In the genomic region with DNA sequence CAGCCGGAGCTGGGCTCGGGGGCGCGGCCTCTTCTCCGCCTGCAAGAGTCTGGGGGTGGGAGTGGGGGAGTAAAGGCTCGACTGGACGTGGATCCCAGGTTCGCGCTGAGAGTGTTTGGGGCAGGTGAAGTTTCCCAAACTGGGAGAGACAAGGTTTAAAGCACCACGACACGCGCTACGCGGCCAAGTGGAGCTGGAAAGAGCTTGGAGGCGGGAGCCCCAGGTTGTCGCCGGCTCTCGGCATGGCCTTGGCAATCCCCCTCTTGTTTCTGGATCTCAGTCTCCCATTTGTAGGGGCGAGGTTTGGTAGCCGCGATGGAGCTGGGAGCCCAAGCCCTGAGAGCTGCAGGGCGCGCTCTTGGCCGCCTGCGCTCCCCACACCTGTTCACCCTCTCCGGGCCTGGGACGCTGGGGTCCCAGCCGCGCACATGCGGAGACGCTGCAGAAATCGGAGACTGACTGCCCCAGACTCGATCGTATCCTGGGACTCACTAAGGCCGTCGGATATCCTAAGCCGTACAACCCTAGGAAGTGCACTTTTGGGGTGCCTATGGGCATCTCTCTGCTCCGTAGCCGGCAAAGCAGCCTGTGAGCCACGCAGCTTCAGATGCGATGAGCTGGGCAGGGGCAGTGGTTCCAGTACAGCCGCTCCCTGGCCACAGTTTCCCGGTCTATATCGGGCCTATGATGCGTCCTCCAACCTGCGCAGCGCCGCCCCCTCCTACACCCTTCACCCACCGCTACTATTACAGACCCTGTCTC, we compare ENCODE assay signal across 8 cellular contexts. TPM values are rescaled to one million over a fixed set of nuclear protein-coding genes. Genes with fewer than 3 reads are reported as not detected.
DNase-seq lines count a peak whose midpoint lies in the region; ATAC-seq and TF ChIP-seq lines count a peak whose summit lies in the region.

No MANE protein-coding gene starts in this region.

- H3K4me2 ChIP-seq in DOHH2 (ENCODE audit: low read length), result peak overlapping the region; percentile 69

- no peaks in the 10 kb centered on the region for H3K36me3 ChIP-seq in DOHH2 (ENCODE audit: control insufficient read depth, low read length)
- H3K36me3 ChIP-seq in ascending aorta, result no peaks in the 10 kb centered on the region

- DNase-seq in ascending aorta (ENCODE audit: low spot score in 2 of 2), result no peak
- DNase-seq in iPS-NIHi7 (ENCODE audit: extremely low spot score), result peak; percentile 47
- DNase-seq in stimulated activated CD4-positive, alpha-beta T cell treated with anti-CD3 and anti-CD28 coated beads, Interleukin-4, amount 100 ng/mL, for 1 hour, result peak; percentile 3
- no peak for DNase-seq in NCI-H345 (lab: John Stamatoyannopoulos, UW)

- ATAC-seq in HG03103 (IDR thresholded peaks at IDR 0.05; ENCODE audit: low read depth, unreplicated experiment), result peak; percentile 3
- no peak for ATAC-seq in GM21526 (IDR thresholded peaks at IDR 0.05; ENCODE audit: low FRiP score, unreplicated experiment)
- no peak for ATAC-seq in HG03565 (IDR thresholded peaks at IDR 0.05; ENCODE audit: unreplicated experiment)

- H3K9me2 ChIP-seq in DOHH2 (replicated peaks; ENCODE audit: control insufficient read depth, low read length), result no peaks in the 10 kb centered on the region

- H3K79me2 ChIP-seq in DOHH2 (ENCODE audit: control insufficient read depth, low read length), result no peaks in the 10 kb centered on the region

- 0 out of 2 replicates have a peak, but pooled peaks cover 6% of the 10 kb centered on the region for H3F3A ChIP-seq in DOHH2 (ENCODE audit: control insufficient read depth, insufficient read depth)

- H3K27ac ChIP-seq in DOHH2 (ENCODE audit: low read depth, low read length) (no peak overlapping the region), ascending aorta (peak overlapping the region; percentile 88 to 91)

- H3K27me3 ChIP-seq in DOHH2 (ENCODE audit: control insufficient read depth, low read length), result peaks cover 73% of the 10 kb centered on the region
- no peaks in the 10 kb centered on the region for H3K27me3 ChIP-seq in ascending aorta

- H3K4me1 ChIP-seq in DOHH2 (ENCODE audit: control insufficient read depth, low read length), result peaks cover 24% of the 10 kb centered on the region
- H3K4me1 ChIP-seq in ascending aorta, result peaks cover 0 to 33% of the 10 kb centered on the region in 2 donors

- TF ChIP-seq CTCF in DOHH2 (IDR thresholded peaks at IDR 0.05; ENCODE audit: low read depth, low read length, poor library complexity, severe bottlenecking) (no peak), ascending aorta (IDR thresholded peaks at IDR 0.05) (no peak)

- H3K9me3 ChIP-seq in DOHH2 (ENCODE audit: control insufficient read depth, insufficient read depth, low read length) (no peaks in the 10 kb centered on the region), ascending aorta (no peaks in the 10 kb centered on the region)

- H4K20me1 ChIP-seq in DOHH2 (ENCODE audit: control insufficient read depth, insufficient read depth, low read depth, low read length), result no peaks in the 10 kb centered on the region

- intact Hi-C loops in ascending aorta (cut with DNase I), result no loop called here

- H3K4me3 ChIP-seq in DOHH2 (ENCODE audit: low read length) (peak overlapping the region; percentile 66), ascending aorta (peak overlapping the region; percentile 84 to 99)

RNA-seq across cellular contexts. Expression of gene TMOD1, which starts 0.9 kb away (rescaled TPM):
- total RNA-seq in ascending aorta, result 17.1 TPM

Comparison
In these comparisons a context has a peak if more than half of its experiments do, and no peak if none do; other contexts are left out.
1. DNase-seq: peak in iPS-NIHi7 (single experiment) and stimulated activated CD4-positive, alpha-beta T cell treated with anti-CD3 and anti-CD28 coated beads, Interleukin-4, amount 100 ng/mL, for 1 hour (single experiment); none in ascending aorta (0 of 2) and NCI-H345 (single experiment).